ENCODE assay signal across 1 cellular context in the genomic region with DNA sequence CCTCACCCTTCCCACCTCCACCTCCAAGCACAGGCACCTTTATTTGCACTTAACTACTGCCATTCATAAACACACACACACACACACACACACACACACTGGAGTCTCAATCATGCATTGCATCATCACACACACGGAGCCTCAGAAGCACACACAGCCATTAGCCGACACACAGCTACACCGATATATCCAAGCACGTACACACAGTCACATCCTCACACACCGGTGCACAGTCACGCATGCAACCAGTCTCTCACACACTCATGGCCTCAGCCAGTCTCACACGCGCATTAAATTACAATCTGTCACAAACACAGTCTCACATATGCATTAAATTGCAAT.
A peak's percentile ranks its signal among the peaks of the same experiment; 100 is the strongest.
TF ChIP-seq lines count a peak whose summit lies in the region.

No MANE protein-coding gene starts in this region.

TF ChIP-seq in HEK293, 187 proteins besides CTCF, POLR2A, EP300 and RAD21 (continued from another document and continues in another):
- no peak for TF ChIP-seq ZNF521 (tag by site-specific recombination; IDR thresholded peaks at IDR 0.05)
- TF ChIP-seq ZNF202 (tag by site-specific recombination; IDR thresholded peaks at IDR 0.05; ENCODE audit: borderline replicate concordance): no peak
- TF ChIP-seq ZNF133 (tag by site-specific recombination; IDR thresholded peaks at IDR 0.05): no peak
- TF ChIP-seq GLIS2 (tag by site-specific recombination; IDR thresholded peaks at IDR 0.05): no peak
- TF ChIP-seq, protein P1, sequence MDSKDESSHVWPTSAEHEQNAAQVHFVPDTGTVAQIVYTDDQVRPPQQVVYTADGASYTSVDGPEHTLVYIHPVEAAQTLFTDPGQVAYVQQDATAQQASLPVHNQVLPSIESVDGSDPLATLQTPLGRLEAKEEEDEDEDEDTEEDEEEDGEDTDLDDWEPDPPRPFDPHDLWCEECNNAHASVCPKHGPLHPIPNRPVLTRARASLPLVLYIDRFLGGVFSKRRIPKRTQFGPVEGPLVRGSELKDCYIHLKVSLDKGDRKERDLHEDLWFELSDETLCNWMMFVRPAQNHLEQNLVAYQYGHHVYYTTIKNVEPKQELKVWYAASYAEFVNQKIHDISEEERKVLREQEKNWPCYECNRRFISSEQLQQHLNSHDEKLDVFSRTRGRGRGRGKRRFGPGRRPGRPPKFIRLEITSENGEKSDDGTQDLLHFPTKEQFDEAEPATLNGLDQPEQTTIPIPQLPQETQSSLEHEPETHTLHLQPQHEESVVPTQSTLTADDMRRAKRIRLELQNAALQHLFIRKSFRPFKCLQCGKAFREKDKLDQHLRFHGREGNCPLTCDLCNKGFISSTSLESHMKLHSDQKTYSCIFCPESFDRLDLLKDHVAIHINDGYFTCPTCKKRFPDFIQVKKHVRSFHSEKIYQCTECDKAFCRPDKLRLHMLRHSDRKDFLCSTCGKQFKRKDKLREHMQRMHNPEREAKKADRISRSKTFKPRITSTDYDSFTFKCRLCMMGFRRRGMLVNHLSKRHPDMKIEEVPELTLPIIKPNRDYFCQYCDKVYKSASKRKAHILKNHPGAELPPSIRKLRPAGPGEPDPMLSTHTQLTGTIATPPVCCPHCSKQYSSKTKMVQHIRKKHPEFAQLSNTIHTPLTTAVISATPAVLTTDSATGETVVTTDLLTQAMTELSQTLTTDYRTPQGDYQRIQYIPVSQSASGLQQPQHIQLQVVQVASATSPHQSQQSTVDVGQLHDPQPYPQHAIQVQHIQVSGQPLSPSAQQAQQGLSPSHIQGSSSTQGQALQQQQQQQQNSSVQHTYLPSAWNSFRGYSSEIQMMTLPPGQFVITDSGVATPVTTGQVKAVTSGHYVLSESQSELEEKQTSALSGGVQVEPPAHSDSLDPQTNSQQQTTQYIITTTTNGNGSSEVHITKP (tag by site-specific recombination; IDR thresholded peaks at IDR 0.05): no peak
- TF ChIP-seq MYNN (tag by site-specific recombination; IDR thresholded peaks at IDR 0.05; ENCODE audit: borderline replicate concordance): no peak
- no peak for TF ChIP-seq TCF7L2 (IDR thresholded peaks at IDR 0.05; ENCODE audit: borderline replicate concordance, low read depth, low read length)
- no peak for TF ChIP-seq HOXC10 (CRISPR knock-in tag; IDR thresholded peaks at IDR 0.05)
- TF ChIP-seq YY2 (tag by site-specific recombination; IDR thresholded peaks at IDR 0.05): peak; percentile 76
- TF ChIP-seq ZFP41 (tag by site-specific recombination; IDR thresholded peaks at IDR 0.05; ENCODE audit: borderline replicate concordance): no peak
- TF ChIP-seq, protein P2, sequence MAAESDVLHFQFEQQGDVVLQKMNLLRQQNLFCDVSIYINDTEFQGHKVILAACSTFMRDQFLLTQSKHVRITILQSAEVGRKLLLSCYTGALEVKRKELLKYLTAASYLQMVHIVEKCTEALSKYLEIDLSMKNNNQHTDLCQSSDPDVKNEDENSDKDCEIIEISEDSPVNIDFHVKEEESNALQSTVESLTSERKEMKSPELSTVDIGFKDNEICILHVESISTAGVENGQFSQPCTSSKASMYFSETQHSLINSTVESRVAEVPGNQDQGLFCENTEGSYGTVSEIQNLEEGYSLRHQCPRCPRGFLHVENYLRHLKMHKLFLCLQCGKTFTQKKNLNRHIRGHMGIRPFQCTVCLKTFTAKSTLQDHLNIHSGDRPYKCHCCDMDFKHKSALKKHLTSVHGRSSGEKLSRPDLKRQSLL (tag by site-specific recombination; IDR thresholded peaks at IDR 0.05): peak; percentile 68; the same call in 1 of the 2 replicates
- TF ChIP-seq ZNF624 (tag by site-specific recombination; IDR thresholded peaks at IDR 0.05): no peak
- no peak for TF ChIP-seq ZNF16 (tag by site-specific recombination; IDR thresholded peaks at IDR 0.05; ENCODE audit: low read depth)
- TF ChIP-seq ZNF239 (tag by site-specific recombination; IDR thresholded peaks at IDR 0.05): no peak
- no peak for TF ChIP-seq HOXA7 (CRISPR knock-in tag; IDR thresholded peaks at IDR 0.05; ENCODE audit: borderline replicate concordance)
- TF ChIP-seq ZNF274 (IDR thresholded peaks at IDR 0.05; ENCODE audit: low read length): no peak
- no peak for TF ChIP-seq ZNF274 (tag by site-specific recombination; IDR thresholded peaks at IDR 0.05; ENCODE audit: borderline replicate concordance)
- no peak for TF ChIP-seq RBAK (tag by site-specific recombination; IDR thresholded peaks at IDR 0.05)
- TF ChIP-seq, protein P3, sequence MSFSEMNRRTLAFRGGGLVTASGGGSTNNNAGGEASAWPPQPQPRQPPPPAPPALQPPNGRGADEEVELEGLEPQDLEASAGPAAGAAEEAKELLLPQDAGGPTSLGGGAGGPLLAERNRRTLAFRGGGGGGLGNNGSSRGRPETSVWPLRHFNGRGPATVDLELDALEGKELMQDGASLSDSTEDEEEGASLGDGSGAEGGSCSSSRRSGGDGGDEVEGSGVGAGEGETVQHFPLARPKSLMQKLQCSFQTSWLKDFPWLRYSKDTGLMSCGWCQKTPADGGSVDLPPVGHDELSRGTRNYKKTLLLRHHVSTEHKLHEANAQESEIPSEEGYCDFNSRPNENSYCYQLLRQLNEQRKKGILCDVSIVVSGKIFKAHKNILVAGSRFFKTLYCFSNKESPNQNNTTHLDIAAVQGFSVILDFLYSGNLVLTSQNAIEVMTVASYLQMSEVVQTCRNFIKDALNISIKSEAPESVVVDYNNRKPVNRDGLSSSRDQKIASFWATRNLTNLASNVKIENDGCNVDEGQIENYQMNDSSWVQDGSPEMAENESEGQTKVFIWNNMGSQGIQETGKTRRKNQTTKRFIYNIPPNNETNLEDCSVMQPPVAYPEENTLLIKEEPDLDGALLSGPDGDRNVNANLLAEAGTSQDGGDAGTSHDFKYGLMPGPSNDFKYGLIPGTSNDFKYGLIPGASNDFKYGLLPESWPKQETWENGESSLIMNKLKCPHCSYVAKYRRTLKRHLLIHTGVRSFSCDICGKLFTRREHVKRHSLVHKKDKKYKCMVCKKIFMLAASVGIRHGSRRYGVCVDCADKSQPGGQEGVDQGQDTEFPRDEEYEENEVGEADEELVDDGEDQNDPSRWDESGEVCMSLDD (tag by site-specific recombination; IDR thresholded peaks at IDR 0.05): peak; percentile 65; the same call in 1 of the 2 replicates
- no peak for TF ChIP-seq KLF9 (tag by site-specific recombination; IDR thresholded peaks at IDR 0.05; ENCODE audit: low read depth)
- TF ChIP-seq, protein P4, sequence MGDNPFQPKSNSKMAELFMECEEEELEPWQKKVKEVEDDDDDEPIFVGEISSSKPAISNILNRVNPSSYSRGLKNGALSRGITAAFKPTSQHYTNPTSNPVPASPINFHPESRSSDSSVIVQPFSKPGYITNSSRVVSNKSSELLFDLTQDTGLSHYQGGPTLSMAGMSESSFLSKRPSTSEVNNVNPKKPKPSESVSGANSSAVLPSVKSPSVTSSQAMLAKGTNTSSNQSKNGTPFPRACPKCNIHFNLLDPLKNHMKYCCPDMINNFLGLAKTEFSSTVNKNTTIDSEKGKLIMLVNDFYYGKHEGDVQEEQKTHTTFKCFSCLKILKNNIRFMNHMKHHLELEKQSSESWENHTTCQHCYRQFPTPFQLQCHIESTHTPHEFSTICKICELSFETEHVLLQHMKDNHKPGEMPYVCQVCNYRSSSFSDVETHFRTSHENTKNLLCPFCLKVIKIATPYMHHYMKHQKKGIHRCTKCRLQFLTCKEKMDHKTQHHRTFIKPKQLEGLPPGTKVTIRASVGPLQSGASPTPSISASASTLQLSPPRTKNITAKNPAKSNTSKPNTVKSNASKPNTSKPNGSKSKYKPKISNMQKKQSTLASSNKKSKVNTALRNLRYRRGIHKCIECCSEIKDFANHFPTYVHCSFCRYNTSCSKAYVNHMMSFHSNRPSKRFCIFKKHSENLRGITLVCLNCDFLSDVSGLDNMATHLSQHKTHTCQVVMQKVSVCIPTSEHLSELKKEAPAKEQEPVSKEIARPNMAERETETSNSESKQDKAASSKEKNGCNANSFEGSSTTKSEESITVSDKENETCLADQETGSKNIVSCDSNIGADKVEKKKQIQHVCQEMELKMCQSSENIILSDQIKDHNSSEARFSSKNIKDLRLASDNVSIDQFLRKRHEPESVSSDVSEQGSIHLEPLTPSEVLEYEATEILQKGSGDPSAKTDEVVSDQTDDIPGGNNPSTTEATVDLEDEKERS (tag by site-specific recombination; IDR thresholded peaks at IDR 0.05): no peak
- TF ChIP-seq ZNF2 (tag by site-specific recombination; IDR thresholded peaks at IDR 0.05): no peak
- TF ChIP-seq, protein P5, sequence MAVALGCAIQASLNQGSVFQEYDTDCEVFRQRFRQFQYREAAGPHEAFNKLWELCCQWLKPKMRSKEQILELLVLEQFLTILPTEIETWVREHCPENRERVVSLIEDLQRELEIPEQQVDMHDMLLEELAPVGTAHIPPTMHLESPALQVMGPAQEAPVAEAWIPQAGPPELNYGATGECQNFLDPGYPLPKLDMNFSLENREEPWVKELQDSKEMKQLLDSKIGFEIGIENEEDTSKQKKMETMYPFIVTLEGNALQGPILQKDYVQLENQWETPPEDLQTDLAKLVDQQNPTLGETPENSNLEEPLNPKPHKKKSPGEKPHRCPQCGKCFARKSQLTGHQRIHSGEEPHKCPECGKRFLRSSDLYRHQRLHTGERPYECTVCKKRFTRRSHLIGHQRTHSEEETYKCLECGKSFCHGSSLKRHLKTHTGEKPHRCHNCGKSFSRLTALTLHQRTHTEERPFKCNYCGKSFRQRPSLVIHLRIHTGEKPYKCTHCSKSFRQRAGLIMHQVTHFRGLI (tag by site-specific recombination; IDR thresholded peaks at IDR 0.05): no peak
- TF ChIP-seq ZNF560 (tag by site-specific recombination; IDR thresholded peaks at IDR 0.05; ENCODE audit: borderline replicate concordance): no peak
- TF ChIP-seq FEZF1 (tag by site-specific recombination; IDR thresholded peaks at IDR 0.05): no peak
- no peak for TF ChIP-seq YY1 (tag by site-specific recombination; IDR thresholded peaks at IDR 0.05)
- 0 out of 2 replicates have a peak, but pooled peaks have one; percentile 17 for TF ChIP-seq ZNF777 (tag by site-specific recombination; IDR thresholded peaks at IDR 0.05; ENCODE audit: borderline replicate concordance)
- TF ChIP-seq, protein P6, sequence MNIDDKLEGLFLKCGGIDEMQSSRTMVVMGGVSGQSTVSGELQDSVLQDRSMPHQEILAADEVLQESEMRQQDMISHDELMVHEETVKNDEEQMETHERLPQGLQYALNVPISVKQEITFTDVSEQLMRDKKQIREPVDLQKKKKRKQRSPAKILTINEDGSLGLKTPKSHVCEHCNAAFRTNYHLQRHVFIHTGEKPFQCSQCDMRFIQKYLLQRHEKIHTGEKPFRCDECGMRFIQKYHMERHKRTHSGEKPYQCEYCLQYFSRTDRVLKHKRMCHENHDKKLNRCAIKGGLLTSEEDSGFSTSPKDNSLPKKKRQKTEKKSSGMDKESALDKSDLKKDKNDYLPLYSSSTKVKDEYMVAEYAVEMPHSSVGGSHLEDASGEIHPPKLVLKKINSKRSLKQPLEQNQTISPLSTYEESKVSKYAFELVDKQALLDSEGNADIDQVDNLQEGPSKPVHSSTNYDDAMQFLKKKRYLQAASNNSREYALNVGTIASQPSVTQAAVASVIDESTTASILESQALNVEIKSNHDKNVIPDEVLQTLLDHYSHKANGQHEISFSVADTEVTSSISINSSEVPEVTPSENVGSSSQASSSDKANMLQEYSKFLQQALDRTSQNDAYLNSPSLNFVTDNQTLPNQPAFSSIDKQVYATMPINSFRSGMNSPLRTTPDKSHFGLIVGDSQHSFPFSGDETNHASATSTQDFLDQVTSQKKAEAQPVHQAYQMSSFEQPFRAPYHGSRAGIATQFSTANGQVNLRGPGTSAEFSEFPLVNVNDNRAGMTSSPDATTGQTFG (tag by site-specific recombination; IDR thresholded peaks at IDR 0.05; ENCODE audit: borderline replicate concordance): no peak
- TF ChIP-seq MEIS1 (CRISPR knock-in tag; IDR thresholded peaks at IDR 0.05; ENCODE audit: borderline replicate concordance): no peak
- TF ChIP-seq ZSCAN23 (tag by site-specific recombination; IDR thresholded peaks at IDR 0.05): no peak
- no peak for TF ChIP-seq ZNF391 (tag by site-specific recombination; IDR thresholded peaks at IDR 0.05; ENCODE audit: borderline replicate concordance, low read depth)
- TF ChIP-seq ZNF837 (tag by site-specific recombination; IDR thresholded peaks at IDR 0.05): no peak
- TF ChIP-seq SETDB1 (IDR thresholded peaks at IDR 0.05; ENCODE audit: insufficient read length, low read length): no peak
- no peak for TF ChIP-seq WT1 (tag by site-specific recombination; IDR thresholded peaks at IDR 0.05)
- TF ChIP-seq, protein P7, sequence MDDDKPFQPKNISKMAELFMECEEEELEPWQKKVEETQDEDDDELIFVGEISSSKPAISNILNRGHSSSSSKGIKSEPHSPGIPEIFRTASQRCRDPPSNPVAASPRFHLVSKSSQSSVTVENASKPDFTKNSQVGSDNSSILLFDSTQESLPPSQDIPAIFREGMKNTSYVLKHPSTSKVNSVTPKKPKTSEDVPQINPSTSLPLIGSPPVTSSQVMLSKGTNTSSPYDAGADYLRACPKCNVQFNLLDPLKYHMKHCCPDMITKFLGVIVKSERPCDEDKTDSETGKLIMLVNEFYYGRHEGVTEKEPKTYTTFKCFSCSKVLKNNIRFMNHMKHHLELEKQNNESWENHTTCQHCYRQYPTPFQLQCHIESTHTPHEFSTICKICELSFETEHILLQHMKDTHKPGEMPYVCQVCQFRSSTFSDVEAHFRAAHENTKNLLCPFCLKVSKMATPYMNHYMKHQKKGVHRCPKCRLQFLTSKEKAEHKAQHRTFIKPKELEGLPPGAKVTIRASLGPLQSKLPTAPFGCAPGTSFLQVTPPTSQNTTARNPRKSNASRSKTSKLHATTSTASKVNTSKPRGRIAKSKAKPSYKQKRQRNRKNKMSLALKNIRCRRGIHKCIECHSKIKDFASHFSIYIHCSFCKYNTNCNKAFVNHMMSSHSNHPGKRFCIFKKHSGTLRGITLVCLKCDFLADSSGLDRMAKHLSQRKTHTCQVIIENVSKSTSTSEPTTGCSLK (tag by site-specific recombination; IDR thresholded peaks at IDR 0.05): no peak
- TF ChIP-seq ZNF514 (tag by site-specific recombination; IDR thresholded peaks at IDR 0.05): 0 out of 2 replicates have a peak, but pooled peaks have one; percentile 0
- TF ChIP-seq, protein P8, sequence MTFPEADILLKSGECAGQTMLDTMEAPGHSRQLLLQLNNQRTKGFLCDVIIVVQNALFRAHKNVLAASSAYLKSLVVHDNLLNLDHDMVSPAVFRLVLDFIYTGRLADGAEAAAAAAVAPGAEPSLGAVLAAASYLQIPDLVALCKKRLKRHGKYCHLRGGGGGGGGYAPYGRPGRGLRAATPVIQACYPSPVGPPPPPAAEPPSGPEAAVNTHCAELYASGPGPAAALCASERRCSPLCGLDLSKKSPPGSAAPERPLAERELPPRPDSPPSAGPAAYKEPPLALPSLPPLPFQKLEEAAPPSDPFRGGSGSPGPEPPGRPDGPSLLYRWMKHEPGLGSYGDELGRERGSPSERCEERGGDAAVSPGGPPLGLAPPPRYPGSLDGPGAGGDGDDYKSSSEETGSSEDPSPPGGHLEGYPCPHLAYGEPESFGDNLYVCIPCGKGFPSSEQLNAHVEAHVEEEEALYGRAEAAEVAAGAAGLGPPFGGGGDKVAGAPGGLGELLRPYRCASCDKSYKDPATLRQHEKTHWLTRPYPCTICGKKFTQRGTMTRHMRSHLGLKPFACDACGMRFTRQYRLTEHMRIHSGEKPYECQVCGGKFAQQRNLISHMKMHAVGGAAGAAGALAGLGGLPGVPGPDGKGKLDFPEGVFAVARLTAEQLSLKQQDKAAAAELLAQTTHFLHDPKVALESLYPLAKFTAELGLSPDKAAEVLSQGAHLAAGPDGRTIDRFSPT (tag by site-specific recombination; IDR thresholded peaks at IDR 0.05): no peak
- no peak for TF ChIP-seq ZNF37A (tag by site-specific recombination; IDR thresholded peaks at IDR 0.05)
- TF ChIP-seq REPIN1 (tag by site-specific recombination; IDR thresholded peaks at IDR 0.05; ENCODE audit: low read depth): no peak
